Comparison of ENCODE assay signal across 1 cellular context in genomic region chr16:75204410-75204758, GRCh38.
TF ChIP-seq lines count a peak whose summit lies in the region.

No MANE protein-coding gene starts in this region.

TF ChIP-seq in IMR-90, 13 proteins besides CTCF, POLR2A, EP300 and RAD21:
- no peak for TF ChIP-seq RFX5 (IDR thresholded peaks at IDR 0.05; ENCODE audit: low read depth, low read length)
- no peak for TF ChIP-seq CEBPB (IDR thresholded peaks at IDR 0.05; ENCODE audit: low read depth, low read length)
- TF ChIP-seq FOS (IDR thresholded peaks at IDR 0.05; ENCODE audit: low read depth, low read length): no peak
- no peak for TF ChIP-seq MAZ (IDR thresholded peaks at IDR 0.05; ENCODE audit: borderline replicate concordance, low read depth, low read length)
- TF ChIP-seq ELK1 (IDR thresholded peaks at IDR 0.05; ENCODE audit: borderline replicate concordance, low read depth, low read length): no peak
